In the genomic region with DNA sequence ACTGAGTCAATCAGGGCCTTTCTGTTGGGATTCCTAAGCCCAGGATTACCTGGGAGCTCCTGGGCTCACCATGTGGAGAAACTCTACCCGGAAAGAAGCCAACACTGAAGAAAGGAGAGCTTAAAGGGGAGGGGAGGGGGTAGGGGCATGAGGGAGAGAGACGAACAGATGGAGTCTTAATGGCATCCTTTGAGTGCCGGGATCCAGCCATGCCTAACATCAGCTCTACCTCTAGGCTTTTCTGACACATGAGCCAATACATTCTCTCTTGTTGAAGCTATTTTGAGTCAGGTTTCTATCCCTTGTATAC, we compare ENCODE assay signal across 16 cellular contexts.
DNase-seq lines count a peak whose midpoint lies in the region; TF ChIP-seq lines count a peak whose summit lies in the region.
"Had no signal": no experiment of that assay in that cellular context is flagged by ENCODE, and none has a peak within 500 bp of the region (broad histone marks: within the 10 kb centered on the region; RNA-seq: fewer than 3 reads in every experiment).

No MANE protein-coding gene starts in this region.

- no peak for TF ChIP-seq CTCF in coronary artery (IDR thresholded peaks at IDR 0.05)
- TF ChIP-seq CTCF in adrenal gland (IDR thresholded peaks at IDR 0.05): no peak

- intact Hi-C loops in activated T-helper 2 cell treated with anti-CD3 and anti-CD28 coated beads, Interferon-gamma antibody, Interleukin-2, Interleukin-4, amounts not matched to agents 10 μg/mL and 5 μg/mL and 100 μg/mL, durations not matched to agents 14 hours and 24 hours and 36 hours (cut with micrococcal nuclease): loop anchor here (5.0 kb wide), 1 partner anchor 40 kb away; no protein-coding TSS in a partner anchor
- intact Hi-C loops in adrenal gland (cut with DNase I): loop anchor here in 1 of 2 donors (5.0 kb wide), 1 partner anchor 280 kb away; no protein-coding TSS in a partner anchor

- H3K27ac ChIP-seq in coronary artery (no peak overlapping the region), adrenal gland (no peak overlapping the region)
- H3K27ac ChIP-seq: 22Rv1, A549, C4-2B had no signal

- peaks cover 3% of the 10 kb centered on the region for H3K36me3 Mint-ChIP-seq in activated T-helper 2 cell treated with anti-CD3 and anti-CD28 coated beads, Interferon-gamma antibody, Interleukin-2, Interleukin-4, amounts not matched to agents 10 μg/mL and 5 μg/mL and 100 μg/mL, durations not matched to agents 14 hours and 24 hours and 36 hours (ENCODE audit: low read depth)
- H3K36me3 Mint-ChIP-seq in activated naive CD4-positive, alpha-beta T cell treated with anti-CD3 and anti-CD28 coated beads, Interleukin-2, amount 10 ng/mL, durations not matched to agents 7 days and 5 days: no peaks in the 10 kb centered on the region

- peaks cover 5% of the 10 kb centered on the region for H3K4me1 Mint-ChIP-seq in activated T-helper 2 cell treated with anti-CD3 and anti-CD28 coated beads, Interferon-gamma antibody, Interleukin-2, Interleukin-4, amounts not matched to agents 10 μg/mL and 5 μg/mL and 100 μg/mL, durations not matched to agents 14 hours and 24 hours and 36 hours (ENCODE audit: low read depth)
- H3K4me1 Mint-ChIP-seq in activated naive CD4-positive, alpha-beta T cell treated with anti-CD3 and anti-CD28 coated beads, Interleukin-2, amount 10 ng/mL, durations not matched to agents 7 days and 5 days: no peaks in the 10 kb centered on the region

- 86 to 97% (median 92%) methylated on average over 3 of the region's 3 CpGs for WGBS in adrenal gland, 4 donors

- peaks cover 0 to 4% of the 10 kb centered on the region in 2 donors for H3K4me1 ChIP-seq in adrenal gland (replicated peaks in 1 of 2)
- H3K4me1 ChIP-seq: A549 had no signal

- no peak overlapping the region for H3K4me3 Mint-ChIP-seq in activated T-helper 2 cell treated with anti-CD3 and anti-CD28 coated beads, Interferon-gamma antibody, Interleukin-2, Interleukin-4, amounts not matched to agents 10 μg/mL and 5 μg/mL and 100 μg/mL, durations not matched to agents 14 hours and 24 hours and 36 hours (ENCODE audit: low read depth)
- H3K4me3 Mint-ChIP-seq in activated naive CD4-positive, alpha-beta T cell treated with anti-CD3 and anti-CD28 coated beads, Interleukin-2, amount 10 ng/mL, durations not matched to agents 7 days and 5 days: no peak overlapping the region
- H3K4me3 Mint-ChIP-seq: CD4-positive, alpha-beta T cell; HFFc6; IgD-negative memory B cell had no signal

- H3K27ac Mint-ChIP-seq in activated T-helper 2 cell treated with anti-CD3 and anti-CD28 coated beads, Interferon-gamma antibody, Interleukin-2, Interleukin-4, amounts not matched to agents 10 μg/mL and 5 μg/mL and 100 μg/mL, durations not matched to agents 14 hours and 24 hours and 36 hours: no peak overlapping the region
- H3K27ac Mint-ChIP-seq in activated naive CD4-positive, alpha-beta T cell treated with anti-CD3 and anti-CD28 coated beads, Interleukin-2, amount 10 ng/mL, durations not matched to agents 7 days and 5 days: no peak overlapping the region
- H3K27ac Mint-ChIP-seq: CD4-positive, alpha-beta T cell; HFFc6; IgD-negative memory B cell had no signal

- CTCF ChIA-PET in activated naive CD4-positive, alpha-beta T cell treated with anti-CD3 and anti-CD28 coated beads, Interleukin-2, amount 10 ng/mL, durations not matched to agents 7 days and 5 days (lab: Charles Lee): no interaction called here

- no peak overlapping the region for H3K4me3 ChIP-seq in coronary artery
- no peak overlapping the region for H3K4me3 ChIP-seq in adrenal gland
- H3K4me3 ChIP-seq: A549 had no signal

- H3K9me3 Mint-ChIP-seq in activated T-helper 2 cell treated with anti-CD3 and anti-CD28 coated beads, Interferon-gamma antibody, Interleukin-2, Interleukin-4, amounts not matched to agents 10 μg/mL and 5 μg/mL and 100 μg/mL, durations not matched to agents 14 hours and 24 hours and 36 hours: no peaks in the 10 kb centered on the region
- H3K9me3 Mint-ChIP-seq in activated naive CD4-positive, alpha-beta T cell treated with anti-CD3 and anti-CD28 coated beads, Interleukin-2, amount 10 ng/mL, durations not matched to agents 7 days and 5 days: no peaks in the 10 kb centered on the region
- H3K9me3 Mint-ChIP-seq: CD4-positive, alpha-beta T cell; HFFc6; IgD-negative memory B cell had no signal

- no peaks in the 10 kb centered on the region for H3K9me3 ChIP-seq in adrenal gland (replicated peaks in 1 of 3)
- H3K9me3 ChIP-seq: A549 had no signal

- TF ChIP-seq POLR2A in adrenal gland (IDR thresholded peaks at IDR 0.05): no peak

- DNase-seq in DMS 273 (lab: John Stamatoyannopoulos, UW; ENCODE audit: unreplicated experiment) (peak; percentile 20), DMS 273 treated with DMSO at 0.1 percent for 48 hours (lab: John Stamatoyannopoulos, UW) (no peak), NCI-H524 (lab: John Stamatoyannopoulos, UW) (peak; percentile 45 to 72), coronary artery (ENCODE audit: low spot score) (peak; percentile 5), adrenal gland (no peak)
- DNase-seq in activated T-helper 2 cell treated with anti-CD3 and anti-CD28 coated beads, Interferon-gamma antibody, Interleukin-2, Interleukin-4, amounts not matched to agents 10 μg/mL and 5 μg/mL and 100 μg/mL, durations not matched to agents 14 hours and 24 hours and 36 hours (ENCODE audit: low spot score): no peak
- no peak for DNase-seq in activated naive CD4-positive, alpha-beta T cell treated with anti-CD3 and anti-CD28 coated beads, Interleukin-2, amount 10 ng/mL, durations not matched to agents 7 days and 5 days
- DNase-seq: AML-193; CD4-positive, alpha-beta T cell; GOT3; H7; HFFc6 had no signal

- no peaks in the 10 kb centered on the region for H3K27me3 ChIP-seq in adrenal gland

- no peaks in the 10 kb centered on the region for H3K27me3 Mint-ChIP-seq in activated T-helper 2 cell treated with anti-CD3 and anti-CD28 coated beads, Interferon-gamma antibody, Interleukin-2, Interleukin-4, amounts not matched to agents 10 μg/mL and 5 μg/mL and 100 μg/mL, durations not matched to agents 14 hours and 24 hours and 36 hours (ENCODE audit: low read depth)
- no peaks in the 10 kb centered on the region for H3K27me3 Mint-ChIP-seq in activated naive CD4-positive, alpha-beta T cell treated with anti-CD3 and anti-CD28 coated beads, Interleukin-2, amount 10 ng/mL, durations not matched to agents 7 days and 5 days
- H3K27me3 Mint-ChIP-seq: CD4-positive, alpha-beta T cell; IgD-negative memory B cell had no signal

- no peaks in the 10 kb centered on the region for H3K36me3 ChIP-seq in adrenal gland (replicated peaks in 1 of 2)

Comparison
In these comparisons a context has a peak if more than half of its experiments do, and no peak if none do; other contexts are left out.
1. DNase-seq: peak in DMS 273 (single experiment), NCI-H524 (2 of 2) and coronary artery (single experiment); none in DMS 273 treated with DMSO at 0.1 percent for 48 hours (single experiment), activated T-helper 2 cell treated with anti-CD3 and anti-CD28 coated beads, Interferon-gamma antibody, Interleukin-2, Interleukin-4, amounts not matched to agents 10 μg/mL and 5 μg/mL and 100 μg/mL, durations not matched to agents 14 hours and 24 hours and 36 hours (single experiment), adrenal gland (0 of 7) and activated naive CD4-positive, alpha-beta T cell treated with anti-CD3 and anti-CD28 coated beads, Interleukin-2, amount 10 ng/mL, durations not matched to agents 7 days and 5 days (single experiment).